Comparison of ENCODE assay signal across 1 cellular context in genomic region chr7:104252409-104253134, GRCh38.
TF ChIP-seq lines count a peak whose summit lies in the region.

No MANE protein-coding gene starts in this region.

TF ChIP-seq in WTC11, 78 proteins besides CTCF, POLR2A, EP300 and RAD21 (continued from another document):
- TF ChIP-seq ARID4B (CRISPR knock-in tag; IDR thresholded peaks at IDR 0.05; ENCODE audit: borderline replicate concordance) (no peak), MYBL2 (CRISPR knock-in tag; IDR thresholded peaks at IDR 0.05) (no peak), PREB (CRISPR knock-in tag; IDR thresholded peaks at IDR 0.05; ENCODE audit: borderline replicate concordance) (no peak), SOX15 (CRISPR knock-in tag; IDR thresholded peaks at IDR 0.05) (no peak), JAZF1 (CRISPR knock-in tag; IDR thresholded peaks at IDR 0.05) (no peak), AR (CRISPR knock-in tag; IDR thresholded peaks at IDR 0.05) (no peak), NFE2L1 (CRISPR knock-in tag; IDR thresholded peaks at IDR 0.05) (no peak)
